Comparison of ENCODE assay signal across 9 cellular contexts in genomic region chr6:113732384-113732966, GRCh38.
DNase-seq lines count a peak whose midpoint lies in the region; ATAC-seq and TF ChIP-seq lines count a peak whose summit lies in the region.
"Had no signal": no experiment of that assay in that cellular context is flagged by ENCODE, and none has a peak within 500 bp of the region (broad histone marks: within the 10 kb centered on the region; RNA-seq: fewer than 3 reads in every experiment).

No MANE protein-coding gene starts in this region.

- peak; percentile 31 for TF ChIP-seq CTCF in cardiac muscle cell (IDR thresholded peaks at IDR 0.05; ENCODE audit: low read depth, low read length)

- H3K27ac ChIP-seq in cardiac muscle cell, result no peak overlapping the region
- peak overlapping the region; percentile 54 for H3K27ac ChIP-seq in rectal smooth muscle tissue (ENCODE audit: low read depth, low read length)

- H3K36me3 ChIP-seq in cardiac muscle cell, result no peaks in the 10 kb centered on the region
- H3K36me3 ChIP-seq in rectal smooth muscle tissue (ENCODE audit: control insufficient read depth, insufficient read depth, low read length), result no peaks in the 10 kb centered on the region

- no peak overlapping the region for H3K9ac ChIP-seq in rectal smooth muscle tissue (ENCODE audit: low read length)

- no peaks in the 10 kb centered on the region for H3K36me3 Mint-ChIP-seq in activated naive CD4-positive, alpha-beta T cell treated with anti-CD3 and anti-CD28 coated beads, Interleukin-2, amount 10 ng/mL, durations not matched to agents 7 days and 5 days

- peak; percentile 84 for ATAC-seq in SK-N-SH treated with all-trans-retinoic acid at 6 μM for 48 hours
- ATAC-seq in GM19023 (IDR thresholded peaks at IDR 0.05; ENCODE audit: unreplicated experiment), result no peak
- ATAC-seq in GM21737 (IDR thresholded peaks at IDR 0.05; ENCODE audit: unreplicated experiment), result no peak
- ATAC-seq in GM18858 (IDR thresholded peaks at IDR 0.05; ENCODE audit: unreplicated experiment), result no peak

- H3K4me3 Mint-ChIP-seq in activated naive CD4-positive, alpha-beta T cell treated with anti-CD3 and anti-CD28 coated beads, Interleukin-2, amount 10 ng/mL, durations not matched to agents 7 days and 5 days, result no peak overlapping the region

- no peaks in the 10 kb centered on the region for H3K9me3 Mint-ChIP-seq in activated naive CD4-positive, alpha-beta T cell treated with anti-CD3 and anti-CD28 coated beads, Interleukin-2, amount 10 ng/mL, durations not matched to agents 7 days and 5 days

- H3K27me3 ChIP-seq in cardiac muscle cell (peaks cover 39% of the 10 kb centered on the region), rectal smooth muscle tissue (ENCODE audit: control insufficient read depth, insufficient read depth, low read length) (no peaks in the 10 kb centered on the region)

- no peak overlapping the region for H3K27ac Mint-ChIP-seq in activated naive CD4-positive, alpha-beta T cell treated with anti-CD3 and anti-CD28 coated beads, Interleukin-2, amount 10 ng/mL, durations not matched to agents 7 days and 5 days

- H3K27me3 Mint-ChIP-seq in activated naive CD4-positive, alpha-beta T cell treated with anti-CD3 and anti-CD28 coated beads, Interleukin-2, amount 10 ng/mL, durations not matched to agents 7 days and 5 days, result no peaks in the 10 kb centered on the region

- no peaks in the 10 kb centered on the region for H3K9me3 ChIP-seq in cardiac muscle cell (ENCODE audit: low read depth)

- no peaks in the 10 kb centered on the region for H3K4me1 Mint-ChIP-seq in activated naive CD4-positive, alpha-beta T cell treated with anti-CD3 and anti-CD28 coated beads, Interleukin-2, amount 10 ng/mL, durations not matched to agents 7 days and 5 days

- DNase-seq in M059J (ENCODE audit: low read depth) (peak; percentile 15), cardiac muscle cell (ENCODE audit: low read depth in 1 of 2, low spot score in 1 of 2) (peak; percentile 50 to 70)
- no peak for DNase-seq in activated naive CD4-positive, alpha-beta T cell treated with anti-CD3 and anti-CD28 coated beads, Interleukin-2, amount 10 ng/mL, durations not matched to agents 7 days and 5 days
- DNase-seq: activated CD8-positive, alpha-beta memory T cell treated with anti-CD3 and anti-CD28 coated beads for 24 hours had no signal

- CTCF ChIA-PET in activated naive CD4-positive, alpha-beta T cell treated with anti-CD3 and anti-CD28 coated beads, Interleukin-2, amount 10 ng/mL, durations not matched to agents 7 days and 5 days (lab: Charles Lee), result no interaction called here

- no peak overlapping the region for H3K4me3 ChIP-seq in cardiac muscle cell
- H3K4me3 ChIP-seq in rectal smooth muscle tissue (ENCODE audit: low read length), result no peak overlapping the region

- H3K4me1 ChIP-seq in cardiac muscle cell (ENCODE audit: low read depth) (peaks cover 19% of the 10 kb centered on the region), rectal smooth muscle tissue (ENCODE audit: control insufficient read depth, insufficient read depth, low read length) (peaks cover 5% of the 10 kb centered on the region)

TF ChIP-seq in SK-N-SH treated with all-trans-retinoic acid at 6 μM for 48 hours, 23 proteins besides CTCF, POLR2A, EP300 and RAD21:
- TF ChIP-seq BACH2 (CRISPR knock-in tag; IDR thresholded peaks at IDR 0.05; ENCODE audit: borderline replicate concordance) (no peak), ZFP30 (CRISPR knock-in tag; IDR thresholded peaks at IDR 0.05) (no peak), OSR1 (CRISPR knock-in tag; IDR thresholded peaks at IDR 0.05) (no peak), ZNF565 (CRISPR knock-in tag; conservative IDR thresholded peaks at IDR 0.05; ENCODE audit: low read depth) (no peak), PATZ1 (CRISPR knock-in tag; IDR thresholded peaks at IDR 0.05; ENCODE audit: borderline replicate concordance) (no peak), ESRRG (CRISPR knock-in tag; IDR thresholded peaks at IDR 0.05) (no peak), TCF4 (CRISPR knock-in tag; IDR thresholded peaks at IDR 0.05; ENCODE audit: borderline replicate concordance) (no peak), TOX (CRISPR knock-in tag; IDR thresholded peaks at IDR 0.05; ENCODE audit: borderline replicate concordance) (no peak), SNAI2 (CRISPR knock-in tag; IDR thresholded peaks at IDR 0.05) (no peak), ISL1 (CRISPR knock-in tag; IDR thresholded peaks at IDR 0.05) (no peak), ZNF8 (CRISPR knock-in tag; IDR thresholded peaks at IDR 0.05) (no peak), POU6F1 (CRISPR knock-in tag; IDR thresholded peaks at IDR 0.05; ENCODE audit: borderline replicate concordance, low read depth) (no peak), TSHZ2 (CRISPR knock-in tag; IDR thresholded peaks at IDR 0.05) (no peak), ZFP3 (CRISPR knock-in tag; IDR thresholded peaks at IDR 0.05) (no peak), GLIS3 (CRISPR knock-in tag; IDR thresholded peaks at IDR 0.05) (no peak), PPARA (CRISPR knock-in tag; IDR thresholded peaks at IDR 0.05; ENCODE audit: borderline replicate concordance) (no peak)
